In genomic region chr5:139562847-139563246, GRCh38 we compare ENCODE assay signal across 8 cellular contexts. TPM values are rescaled to one million over a fixed set of nuclear protein-coding genes. Genes with fewer than 3 reads are reported as not detected.
DNase-seq lines count a peak whose midpoint lies in the region; ATAC-seq, FAIRE-seq and TF ChIP-seq lines count a peak whose summit lies in the region.

No MANE protein-coding gene starts in this region.

- DNase-seq in cardiac muscle cell (ENCODE audit: low read depth in 1 of 2, low spot score in 1 of 2) (no peak), left ventricle myocardium superior (no peak), astrocyte of the cerebellum (ENCODE audit: low read depth) (no peak), lung (ENCODE audit: low spot score) (no peak), upper lobe of right lung (no peak), hippocampal formation (lab: John Stamatoyannopoulos, UW) (no peak), D721Med (ENCODE audit: insufficient read length, low spot score) (no peak)
- DNase-seq in stimulated activated CD4-positive, alpha-beta T cell treated with anti-CD3 and anti-CD28 coated beads, Interleukin-1b, Interleukin-23, amount 100 ng/mL, for 48 hours: no peak

- intact Hi-C loops in left ventricle myocardium superior (cut with micrococcal nuclease) (no loop called here), upper lobe of right lung (cut with DNase I) (no loop called here)

- H3K36me3 ChIP-seq in cardiac muscle cell (no peaks in the 10 kb centered on the region), lung (ENCODE audit: control insufficient read depth in 2 of 2, insufficient read depth in 2 of 2, low read length in 2 of 2) (no peaks in the 10 kb centered on the region), upper lobe of right lung (peaks cover 3% of the 10 kb centered on the region)

- ATAC-seq in left ventricle myocardium superior (no peak), lung (ENCODE audit: insufficient read depth, low FRiP score) (no peak), upper lobe of right lung (no peak)

- in situ Hi-C loops in astrocyte of the cerebellum (cut with HindIII; ENCODE audit: low sequenced_read_pairs): no loop called here

- H3K4me1 ChIP-seq in cardiac muscle cell (ENCODE audit: low read depth) (peaks cover 35% of the 10 kb centered on the region), lung (ENCODE audit: control insufficient read depth in 2 of 2, insufficient read depth in 2 of 2, low read length in 2 of 2) (peaks cover 6 to 13% of the 10 kb centered on the region in 2 donors), upper lobe of right lung (peaks cover 43% of the 10 kb centered on the region)

- TF ChIP-seq CTCF in cardiac muscle cell (IDR thresholded peaks at IDR 0.05; ENCODE audit: low read depth, low read length) (no peak), astrocyte of the cerebellum (IDR thresholded peaks at IDR 0.05; ENCODE audit: low read depth, low read length, missing control alignments) (no peak), lung (IDR thresholded peaks at IDR 0.05; ENCODE audit: control extremely low read depth, extremely low read depth) (no peak), upper lobe of right lung (IDR thresholded peaks at IDR 0.05) (no peak), D721Med (IDR thresholded peaks at IDR 0.05; ENCODE audit: insufficient read depth, missing control alignments) (no peak)

- no peaks in the 10 kb centered on the region for H3K27me3 ChIP-seq in cardiac muscle cell
- no peaks in the 10 kb centered on the region for H3K27me3 ChIP-seq in lung (ENCODE audit: control insufficient read depth, insufficient read depth)
- H3K27me3 ChIP-seq in upper lobe of right lung: no peaks in the 10 kb centered on the region

- H3K27ac ChIP-seq in cardiac muscle cell: peak overlapping the region; percentile 98
- H3K27ac ChIP-seq in lung (ENCODE audit: low read depth in 1 of 2, low read length in 1 of 2): no peak overlapping the region
- peak overlapping the region; percentile 96 for H3K27ac ChIP-seq in upper lobe of right lung

- H3K9me3 ChIP-seq in cardiac muscle cell (ENCODE audit: low read depth): no peaks in the 10 kb centered on the region
- H3K9me3 ChIP-seq in lung (ENCODE audit: control insufficient read depth in 2 of 2, insufficient read depth in 1 of 2, low read length in 1 of 2): no peaks in the 10 kb centered on the region
- H3K9me3 ChIP-seq in upper lobe of right lung: no peaks in the 10 kb centered on the region

- no peak for FAIRE-seq in D721Med (lab: Jason Lieb, UNC)

- WGBS in lung, 2 donors: 25 to 38% methylated on average over 5 of the region's 5 CpGs

- H3K4me3 ChIP-seq in cardiac muscle cell: peak overlapping the region; percentile 94
- peak overlapping the region; percentile 89 for H3K4me3 ChIP-seq in astrocyte of the cerebellum (ENCODE audit: low read depth, low read length)
- H3K4me3 ChIP-seq in lung: peak overlapping the region; percentile 22
- H3K4me3 ChIP-seq in upper lobe of right lung: peak overlapping the region; percentile 89

RNA-seq across cellular contexts. Expression of gene UBE2D2, which starts 1.7 kb away (rescaled TPM):
- total RNA-seq in cardiac muscle cell (225 and 338 TPM in 2 replicates), left ventricle myocardium superior (118 TPM), lung (10 to 100 TPM; 89.6 to 92.8 TPM), upper lobe of right lung (95.9 TPM)
- polyA plus RNA-seq in cardiac muscle cell (236 and 291 TPM in 2 replicates), lung (10 to 100 TPM; 84.1 to 97.8 TPM)

Comparison
In these comparisons a context has a peak if more than half of its experiments do, and no peak if none do; other contexts are left out.
1. H3K27ac ChIP-seq: peak in cardiac muscle cell (single experiment) and upper lobe of right lung (single experiment); none in lung (0 of 2).
2. H3K4me3 ChIP-seq: peak in every context shown above with its lines; median percentile 94 in cardiac muscle cell; 89 in astrocyte of the cerebellum; 89 in upper lobe of right lung; 22 in lung.